Comparison of ENCODE assay signal across 1 cellular context in the genomic region with DNA sequence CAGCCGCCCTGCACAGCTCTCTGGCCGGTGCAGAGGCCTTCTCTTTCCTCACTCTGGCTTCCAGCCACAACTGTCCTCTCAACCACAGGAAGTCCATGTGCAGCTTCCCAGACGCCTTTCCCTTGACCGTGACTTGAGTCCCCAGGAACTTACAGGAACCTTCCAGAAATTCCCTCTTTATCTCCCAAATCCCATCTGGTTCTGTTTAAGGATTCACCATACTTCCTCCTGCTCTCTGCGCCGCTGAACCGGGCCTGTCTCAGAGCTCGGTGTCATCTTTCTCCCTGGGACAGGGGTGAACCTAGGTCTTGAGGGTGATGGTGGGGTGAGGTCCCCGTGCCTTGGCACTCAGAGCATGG.
TF ChIP-seq lines count a peak whose summit lies in the region.

No MANE protein-coding gene starts in this region.

TF ChIP-seq in GM23338, 12 proteins besides CTCF, POLR2A, EP300 and RAD21 (continued from another document):
- TF ChIP-seq, protein P1, sequence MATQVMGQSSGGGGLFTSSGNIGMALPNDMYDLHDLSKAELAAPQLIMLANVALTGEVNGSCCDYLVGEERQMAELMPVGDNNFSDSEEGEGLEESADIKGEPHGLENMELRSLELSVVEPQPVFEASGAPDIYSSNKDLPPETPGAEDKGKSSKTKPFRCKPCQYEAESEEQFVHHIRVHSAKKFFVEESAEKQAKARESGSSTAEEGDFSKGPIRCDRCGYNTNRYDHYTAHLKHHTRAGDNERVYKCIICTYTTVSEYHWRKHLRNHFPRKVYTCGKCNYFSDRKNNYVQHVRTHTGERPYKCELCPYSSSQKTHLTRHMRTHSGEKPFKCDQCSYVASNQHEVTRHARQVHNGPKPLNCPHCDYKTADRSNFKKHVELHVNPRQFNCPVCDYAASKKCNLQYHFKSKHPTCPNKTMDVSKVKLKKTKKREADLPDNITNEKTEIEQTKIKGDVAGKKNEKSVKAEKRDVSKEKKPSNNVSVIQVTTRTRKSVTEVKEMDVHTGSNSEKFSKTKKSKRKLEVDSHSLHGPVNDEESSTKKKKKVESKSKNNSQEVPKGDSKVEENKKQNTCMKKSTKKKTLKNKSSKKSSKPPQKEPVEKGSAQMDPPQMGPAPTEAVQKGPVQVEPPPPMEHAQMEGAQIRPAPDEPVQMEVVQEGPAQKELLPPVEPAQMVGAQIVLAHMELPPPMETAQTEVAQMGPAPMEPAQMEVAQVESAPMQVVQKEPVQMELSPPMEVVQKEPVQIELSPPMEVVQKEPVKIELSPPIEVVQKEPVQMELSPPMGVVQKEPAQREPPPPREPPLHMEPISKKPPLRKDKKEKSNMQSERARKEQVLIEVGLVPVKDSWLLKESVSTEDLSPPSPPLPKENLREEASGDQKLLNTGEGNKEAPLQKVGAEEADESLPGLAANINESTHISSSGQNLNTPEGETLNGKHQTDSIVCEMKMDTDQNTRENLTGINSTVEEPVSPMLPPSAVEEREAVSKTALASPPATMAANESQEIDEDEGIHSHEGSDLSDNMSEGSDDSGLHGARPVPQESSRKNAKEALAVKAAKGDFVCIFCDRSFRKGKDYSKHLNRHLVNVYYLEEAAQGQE (IDR thresholded peaks at IDR 0.05; ENCODE audit: unreplicated experiment), result no peak
- TF ChIP-seq POLR2AphosphoS5 (IDR thresholded peaks at IDR 0.05; ENCODE audit: low read depth), result no peak
- TF ChIP-seq EZH2phosphoT487 (IDR thresholded peaks at IDR 0.05; ENCODE audit: unreplicated experiment), result no peak
- no peak for TF ChIP-seq JUNB (IDR thresholded peaks at IDR 0.05; ENCODE audit: unreplicated experiment)
- TF ChIP-seq, protein P2, sequence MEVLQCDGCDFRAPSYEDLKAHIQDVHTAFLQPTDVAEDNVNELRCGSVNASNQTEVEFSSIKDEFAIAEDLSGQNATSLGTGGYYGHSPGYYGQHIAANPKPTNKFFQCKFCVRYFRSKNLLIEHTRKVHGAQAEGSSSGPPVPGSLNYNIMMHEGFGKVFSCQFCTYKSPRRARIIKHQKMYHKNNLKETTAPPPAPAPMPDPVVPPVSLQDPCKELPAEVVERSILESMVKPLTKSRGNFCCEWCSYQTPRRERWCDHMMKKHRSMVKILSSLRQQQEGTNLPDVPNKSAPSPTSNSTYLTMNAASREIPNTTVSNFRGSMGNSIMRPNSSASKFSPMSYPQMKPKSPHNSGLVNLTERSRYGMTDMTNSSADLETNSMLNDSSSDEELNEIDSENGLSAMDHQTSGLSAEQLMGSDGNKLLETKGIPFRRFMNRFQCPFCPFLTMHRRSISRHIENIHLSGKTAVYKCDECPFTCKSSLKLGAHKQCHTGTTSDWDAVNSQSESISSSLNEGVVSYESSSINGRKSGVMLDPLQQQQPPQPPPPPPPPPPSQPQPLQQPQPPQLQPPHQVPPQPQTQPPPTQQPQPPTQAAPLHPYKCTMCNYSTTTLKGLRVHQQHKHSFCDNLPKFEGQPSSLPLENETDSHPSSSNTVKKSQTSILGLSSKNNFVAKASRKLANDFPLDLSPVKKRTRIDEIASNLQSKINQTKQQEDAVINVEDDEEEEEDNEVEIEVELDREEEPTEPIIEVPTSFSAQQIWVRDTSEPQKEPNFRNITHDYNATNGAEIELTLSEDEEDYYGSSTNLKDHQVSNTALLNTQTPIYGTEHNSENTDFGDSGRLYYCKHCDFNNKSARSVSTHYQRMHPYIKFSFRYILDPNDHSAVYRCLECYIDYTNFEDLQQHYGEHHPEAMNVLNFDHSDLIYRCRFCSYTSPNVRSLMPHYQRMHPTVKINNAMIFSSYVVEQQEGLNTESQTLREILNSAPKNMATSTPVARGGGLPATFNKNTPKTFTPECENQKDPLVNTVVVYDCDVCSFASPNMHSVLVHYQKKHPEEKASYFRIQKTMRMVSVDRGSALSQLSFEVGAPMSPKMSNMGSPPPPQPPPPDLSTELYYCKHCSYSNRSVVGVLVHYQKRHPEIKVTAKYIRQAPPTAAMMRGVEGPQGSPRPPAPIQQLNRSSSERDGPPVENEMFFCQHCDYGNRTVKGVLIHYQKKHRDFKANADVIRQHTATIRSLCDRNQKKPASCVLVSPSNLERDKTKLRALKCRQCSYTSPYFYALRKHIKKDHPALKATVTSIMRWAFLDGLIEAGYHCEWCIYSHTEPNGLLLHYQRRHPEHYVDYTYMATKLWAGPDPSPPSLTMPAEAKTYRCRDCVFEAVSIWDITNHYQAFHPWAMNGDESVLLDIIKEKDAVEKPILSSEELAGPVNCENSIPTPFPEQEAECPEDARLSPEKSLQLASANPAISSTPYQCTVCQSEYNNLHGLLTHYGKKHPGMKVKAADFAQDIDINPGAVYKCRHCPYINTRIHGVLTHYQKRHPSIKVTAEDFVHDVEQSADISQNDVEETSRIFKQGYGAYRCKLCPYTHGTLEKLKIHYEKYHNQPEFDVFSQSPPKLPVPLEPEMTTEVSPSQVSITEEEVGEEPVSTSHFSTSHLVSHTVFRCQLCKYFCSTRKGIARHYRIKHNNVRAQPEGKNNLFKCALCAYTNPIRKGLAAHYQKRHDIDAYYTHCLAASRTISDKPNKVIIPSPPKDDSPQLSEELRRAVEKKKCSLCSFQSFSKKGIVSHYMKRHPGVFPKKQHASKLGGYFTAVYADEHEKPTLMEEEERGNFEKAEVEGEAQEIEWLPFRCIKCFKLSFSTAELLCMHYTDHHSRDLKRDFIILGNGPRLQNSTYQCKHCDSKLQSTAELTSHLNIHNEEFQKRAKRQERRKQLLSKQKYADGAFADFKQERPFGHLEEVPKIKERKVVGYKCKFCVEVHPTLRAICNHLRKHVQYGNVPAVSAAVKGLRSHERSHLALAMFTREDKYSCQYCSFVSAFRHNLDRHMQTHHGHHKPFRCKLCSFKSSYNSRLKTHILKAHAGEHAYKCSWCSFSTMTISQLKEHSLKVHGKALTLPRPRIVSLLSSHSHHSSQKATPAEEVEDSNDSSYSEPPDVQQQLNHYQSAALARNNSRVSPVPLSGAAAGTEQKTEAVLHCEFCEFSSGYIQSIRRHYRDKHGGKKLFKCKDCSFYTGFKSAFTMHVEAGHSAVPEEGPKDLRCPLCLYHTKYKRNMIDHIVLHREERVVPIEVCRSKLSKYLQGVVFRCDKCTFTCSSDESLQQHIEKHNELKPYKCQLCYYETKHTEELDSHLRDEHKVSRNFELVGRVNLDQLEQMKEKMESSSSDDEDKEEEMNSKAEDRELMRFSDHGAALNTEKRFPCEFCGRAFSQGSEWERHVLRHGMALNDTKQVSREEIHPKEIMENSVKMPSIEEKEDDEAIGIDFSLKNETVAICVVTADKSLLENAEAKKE (CRISPR knock-in tag; IDR thresholded peaks at IDR 0.05), result no peak
- TF ChIP-seq ZNF114 (CRISPR knock-in tag; IDR thresholded peaks at IDR 0.05), result no peak
- TF ChIP-seq CREB1 (CRISPR knock-in tag; IDR thresholded peaks at IDR 0.05; ENCODE audit: low read depth), result no peak
- TF ChIP-seq STAT1 (IDR thresholded peaks at IDR 0.05; ENCODE audit: unreplicated experiment), result no peak
- no peak for TF ChIP-seq EZH2 (IDR thresholded peaks at IDR 0.05; ENCODE audit: low read depth, unreplicated experiment)
- TF ChIP-seq NANOG (IDR thresholded peaks at IDR 0.05; ENCODE audit: borderline replicate concordance), result no peak
